ENCODE assay signal across 12 cellular contexts in the genomic region with DNA sequence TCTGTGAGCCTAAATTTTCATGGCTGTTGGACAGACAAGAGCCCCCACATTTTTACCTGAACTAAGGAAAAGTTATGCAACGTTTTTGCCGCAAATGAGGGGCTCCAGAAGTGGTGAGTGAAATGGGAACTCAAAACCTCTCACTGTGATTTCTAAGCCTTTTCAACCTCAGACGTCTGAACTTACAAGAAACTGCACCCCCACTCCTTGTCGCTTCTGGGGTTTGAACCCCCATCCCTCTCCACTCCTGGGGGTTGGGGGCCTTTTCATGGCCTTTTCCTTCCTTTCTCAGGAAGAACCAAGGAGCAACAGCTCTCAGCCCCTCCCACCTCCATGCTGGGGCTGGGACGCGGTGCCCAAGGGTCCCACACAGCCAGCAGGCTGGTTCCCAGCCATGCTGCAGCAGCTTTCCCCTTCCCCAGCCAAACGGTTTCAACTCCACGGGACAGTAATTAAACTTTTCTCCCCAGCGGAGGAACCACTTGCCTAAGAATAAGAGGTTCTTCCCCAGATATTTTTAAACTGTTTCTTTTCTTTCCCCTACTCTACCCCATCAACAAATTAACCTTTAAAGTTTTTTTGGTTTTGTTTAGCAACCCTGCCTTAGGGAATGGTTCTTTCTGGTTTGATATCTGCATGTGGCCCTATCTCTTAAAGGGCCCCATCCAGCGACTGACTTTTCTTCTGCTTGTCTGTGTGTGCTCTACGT.
DNase-seq lines count a peak whose midpoint lies in the region; ATAC-seq lines count a peak whose summit lies in the region.
"Had no signal": no experiment of that assay in that cellular context is flagged by ENCODE, and none has a peak within 500 bp of the region (broad histone marks: within the 10 kb centered on the region; RNA-seq: fewer than 3 reads in every experiment).

No MANE protein-coding gene starts in this region.

- no peak for DNase-seq in NOMO-1 treated with DMSO at 0.1 percent for 48 hours (lab: John Stamatoyannopoulos, UW; ENCODE audit: unreplicated experiment)
- DNase-seq in activated effector memory CD4-positive, alpha-beta T cell treated with anti-CD3 and anti-CD28 coated beads, Interleukin-2, amount 50 U/mL, for 16 hours = no peak
- no peak for DNase-seq in stimulated activated CD4-positive, alpha-beta T cell treated with anti-CD3 and anti-CD28 coated beads, Interleukin-4, amount 100 ng/mL, for 1 hour
- DNase-seq in activated CD8-positive, alpha-beta memory T cell treated with anti-CD3 and anti-CD28 coated beads, Interleukin-2, amount 10 ng/mL, durations not matched to agents 7 days and 5 days = no peak
- DNase-seq: ACHN, NCI-H1417 treated with DMSO at 0.1 percent for 48 hours, OCI-M1 had no signal

- CTCF ChIA-PET in activated CD8-positive, alpha-beta memory T cell treated with anti-CD3 and anti-CD28 coated beads, Interleukin-2, amount 10 ng/mL, durations not matched to agents 7 days and 5 days (lab: Charles Lee) = no interaction called here

- H3K4me3 ChIP-seq in GM08714 (ENCODE audit: low read length) = peak overlapping the region; percentile 75

- no peak overlapping the region for H3K4me3 Mint-ChIP-seq in activated CD8-positive, alpha-beta memory T cell treated with anti-CD3 and anti-CD28 coated beads, Interleukin-2, amount 10 ng/mL, durations not matched to agents 7 days and 5 days
- H3K4me3 Mint-ChIP-seq: activated T-helper 17 cell treated with anti-CD3 and anti-CD28 coated beads, Interleukin-2, amount 50 U/mL, for 72 hours had no signal

- H3K27ac Mint-ChIP-seq in activated CD8-positive, alpha-beta memory T cell treated with anti-CD3 and anti-CD28 coated beads, Interleukin-2, amount 10 ng/mL, durations not matched to agents 7 days and 5 days = no peak overlapping the region
- H3K27ac Mint-ChIP-seq: activated T-helper 17 cell treated with anti-CD3 and anti-CD28 coated beads, Interleukin-2, amount 50 U/mL, for 72 hours had no signal

- H3K27me3 Mint-ChIP-seq in activated CD8-positive, alpha-beta memory T cell treated with anti-CD3 and anti-CD28 coated beads, Interleukin-2, amount 10 ng/mL, durations not matched to agents 7 days and 5 days = no peaks in the 10 kb centered on the region
- H3K27me3 Mint-ChIP-seq: activated T-helper 17 cell treated with anti-CD3 and anti-CD28 coated beads, Interleukin-2, amount 50 U/mL, for 72 hours had no signal

- peaks cover 24% of the 10 kb centered on the region for H3K36me3 Mint-ChIP-seq in activated CD8-positive, alpha-beta memory T cell treated with anti-CD3 and anti-CD28 coated beads, Interleukin-2, amount 10 ng/mL, durations not matched to agents 7 days and 5 days

- ATAC-seq in GM19372 (IDR thresholded peaks at IDR 0.05; ENCODE audit: low read depth, unreplicated experiment) (peak; percentile 13), HG02763 (IDR thresholded peaks at IDR 0.05; ENCODE audit: unreplicated experiment) (peak; percentile 22), HG03565 (IDR thresholded peaks at IDR 0.05; ENCODE audit: unreplicated experiment) (peak; percentile 23)
- ATAC-seq in activated CD8-positive, alpha-beta memory T cell treated with anti-CD3 and anti-CD28 coated beads, Interleukin-2, amount 10 ng/mL, durations not matched to agents 7 days and 5 days = no peak
- ATAC-seq: activated T-helper 17 cell treated with anti-CD3 and anti-CD28 coated beads, Interleukin-2, amount 50 U/mL, for 72 hours had no signal

- H3K4me1 Mint-ChIP-seq in activated CD8-positive, alpha-beta memory T cell treated with anti-CD3 and anti-CD28 coated beads, Interleukin-2, amount 10 ng/mL, durations not matched to agents 7 days and 5 days = peaks cover 5% of the 10 kb centered on the region
- H3K4me1 Mint-ChIP-seq: activated T-helper 17 cell treated with anti-CD3 and anti-CD28 coated beads, Interleukin-2, amount 50 U/mL, for 72 hours had no signal

- peaks cover 8% of the 10 kb centered on the region for H3K9me3 Mint-ChIP-seq in activated CD8-positive, alpha-beta memory T cell treated with anti-CD3 and anti-CD28 coated beads, Interleukin-2, amount 10 ng/mL, durations not matched to agents 7 days and 5 days (ENCODE audit: low read depth)
- H3K9me3 Mint-ChIP-seq: activated T-helper 17 cell treated with anti-CD3 and anti-CD28 coated beads, Interleukin-2, amount 50 U/mL, for 72 hours had no signal
